In genomic region chr19:2950286-2951124, GRCh38 we compare ENCODE assay signal across 1 cellular context.
TF ChIP-seq lines count a peak whose summit lies in the region.

No MANE protein-coding gene starts in this region.

TF ChIP-seq in K562, 482 proteins besides CTCF, POLR2A, EP300 and RAD21 (continued from another document and continues in another):
- TF ChIP-seq MNT (conservative IDR thresholded peaks at IDR 0.05): peak in 1 of 2 experiments; percentile 74; a peak in 3 of 4 replicates
- TF ChIP-seq GTF3C2 (IDR thresholded peaks at IDR 0.05; ENCODE audit: borderline replicate concordance, extremely low read depth, insufficient read length): no peak
- TF ChIP-seq, protein P1, sequence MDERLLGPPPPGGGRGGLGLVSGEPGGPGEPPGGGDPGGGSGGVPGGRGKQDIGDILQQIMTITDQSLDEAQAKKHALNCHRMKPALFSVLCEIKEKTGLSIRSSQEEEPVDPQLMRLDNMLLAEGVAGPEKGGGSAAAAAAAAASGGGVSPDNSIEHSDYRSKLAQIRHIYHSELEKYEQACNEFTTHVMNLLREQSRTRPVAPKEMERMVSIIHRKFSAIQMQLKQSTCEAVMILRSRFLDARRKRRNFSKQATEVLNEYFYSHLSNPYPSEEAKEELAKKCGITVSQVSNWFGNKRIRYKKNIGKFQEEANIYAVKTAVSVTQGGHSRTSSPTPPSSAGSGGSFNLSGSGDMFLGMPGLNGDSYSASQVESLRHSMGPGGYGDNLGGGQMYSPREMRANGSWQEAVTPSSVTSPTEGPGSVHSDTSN (CRISPR knock-in tag; IDR thresholded peaks at IDR 0.05; ENCODE audit: low read depth): no peak
- TF ChIP-seq, protein P1 (tag; conservative IDR thresholded peaks at IDR 0.05; ENCODE audit: low read depth): peak; percentile 93
- TF ChIP-seq HNRNPL (IDR thresholded peaks at IDR 0.05; ENCODE audit: low read depth, low read length): no peak
- no peak for TF ChIP-seq ATF1 (CRISPR knock-in tag; IDR thresholded peaks at IDR 0.05)
- peak; percentile 91 for TF ChIP-seq ATF1 (tag; IDR thresholded peaks at IDR 0.05)
- TF ChIP-seq FOXP1 (CRISPR knock-in tag; IDR thresholded peaks at IDR 0.05): no peak
- peak; percentile 15; the same call in 1 of the 2 replicates for TF ChIP-seq MTA1 (IDR thresholded peaks at IDR 0.05; ENCODE audit: borderline replicate concordance)
- TF ChIP-seq ZNF644 (tag; IDR thresholded peaks at IDR 0.05; ENCODE audit: low read depth): 0 out of 2 replicates have a peak, but pooled peaks have one; percentile 1
- peak; percentile 54; the same call in 1 of the 2 replicates for TF ChIP-seq OTX1 (CRISPR knock-in tag; IDR thresholded peaks at IDR 0.05)
- peak; percentile 82 for TF ChIP-seq ZBTB17 (CRISPR knock-in tag; IDR thresholded peaks at IDR 0.05)
- TF ChIP-seq ELF2 (CRISPR knock-in tag; IDR thresholded peaks at IDR 0.05): peak; percentile 79
- peak; percentile 99 for TF ChIP-seq POLR2G (IDR thresholded peaks at IDR 0.05; ENCODE audit: low read depth, low read length)
- TF ChIP-seq MECOM (CRISPR knock-in tag; IDR thresholded peaks at IDR 0.05): 0 out of 2 replicates have a peak, but pooled peaks have one; percentile 49
- TF ChIP-seq ZNF41 (CRISPR knock-in tag; conservative IDR thresholded peaks at IDR 0.05): no peak
- TF ChIP-seq, protein P2, sequence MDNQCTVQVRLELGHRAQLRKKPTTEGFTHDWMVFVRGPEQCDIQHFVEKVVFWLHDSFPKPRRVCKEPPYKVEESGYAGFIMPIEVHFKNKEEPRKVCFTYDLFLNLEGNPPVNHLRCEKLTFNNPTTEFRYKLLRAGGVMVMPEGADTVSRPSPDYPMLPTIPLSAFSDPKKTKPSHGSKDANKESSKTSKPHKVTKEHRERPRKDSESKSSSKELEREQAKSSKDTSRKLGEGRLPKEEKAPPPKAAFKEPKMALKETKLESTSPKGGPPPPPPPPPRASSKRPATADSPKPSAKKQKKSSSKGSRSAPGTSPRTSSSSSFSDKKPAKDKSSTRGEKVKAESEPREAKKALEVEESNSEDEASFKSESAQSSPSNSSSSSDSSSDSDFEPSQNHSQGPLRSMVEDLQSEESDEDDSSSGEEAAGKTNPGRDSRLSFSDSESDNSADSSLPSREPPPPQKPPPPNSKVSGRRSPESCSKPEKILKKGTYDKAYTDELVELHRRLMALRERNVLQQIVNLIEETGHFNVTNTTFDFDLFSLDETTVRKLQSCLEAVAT (IDR thresholded peaks at IDR 0.05): peak in 1 of 2 experiments; percentile 75; a peak in 1 of 4 replicates
- peak; percentile 27; the same call in 1 of the 2 replicates for TF ChIP-seq ELF4 (CRISPR knock-in tag; IDR thresholded peaks at IDR 0.05)
- peak; percentile 33; the same call in 1 of the 2 replicates for TF ChIP-seq GMEB1 (CRISPR knock-in tag; IDR thresholded peaks at IDR 0.05)
- TF ChIP-seq ZFP36 (IDR thresholded peaks at IDR 0.05; ENCODE audit: low read depth, low read length, partially characterized antibody): peak; percentile 3
- peak; percentile 68 for TF ChIP-seq CHD1 (IDR thresholded peaks at IDR 0.05; ENCODE audit: low read length)
- TF ChIP-seq, protein P3, sequence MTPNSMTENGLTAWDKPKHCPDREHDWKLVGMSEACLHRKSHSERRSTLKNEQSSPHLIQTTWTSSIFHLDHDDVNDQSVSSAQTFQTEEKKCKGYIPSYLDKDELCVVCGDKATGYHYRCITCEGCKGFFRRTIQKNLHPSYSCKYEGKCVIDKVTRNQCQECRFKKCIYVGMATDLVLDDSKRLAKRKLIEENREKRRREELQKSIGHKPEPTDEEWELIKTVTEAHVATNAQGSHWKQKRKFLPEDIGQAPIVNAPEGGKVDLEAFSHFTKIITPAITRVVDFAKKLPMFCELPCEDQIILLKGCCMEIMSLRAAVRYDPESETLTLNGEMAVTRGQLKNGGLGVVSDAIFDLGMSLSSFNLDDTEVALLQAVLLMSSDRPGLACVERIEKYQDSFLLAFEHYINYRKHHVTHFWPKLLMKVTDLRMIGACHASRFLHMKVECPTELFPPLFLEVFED (CRISPR knock-in tag; conservative IDR thresholded peaks at IDR 0.05): no peak; the same call in none of the 2 replicates
- TF ChIP-seq E2F1 (CRISPR knock-in tag; IDR thresholded peaks at IDR 0.05): peak; percentile 30; the same call in 1 of the 2 replicates
- peak; percentile 94 for TF ChIP-seq RBBP5 (IDR thresholded peaks at IDR 0.05; ENCODE audit: borderline replicate concordance, insufficient read depth, low read length, poor library complexity, severe bottlenecking)
- 0 out of 4 replicates have a peak, but pooled peaks of 1 of the 2 experiments have one; percentile 1 for TF ChIP-seq NONO (IDR thresholded peaks at IDR 0.05; ENCODE audit: low read depth in 2 of 2, low read length in 1 of 2)
- TF ChIP-seq SP1 (CRISPR knock-in tag; IDR thresholded peaks at IDR 0.05): peak; percentile 91
- peak in 1 of 2 experiments; percentile 28; a peak in 2 of 4 replicates for TF ChIP-seq KDM4B (IDR thresholded peaks at IDR 0.05; ENCODE audit: borderline replicate concordance in 2 of 2, low read depth in 1 of 2)
- TF ChIP-seq ZNF717 (CRISPR knock-in tag; IDR thresholded peaks at IDR 0.05): peak; percentile 55; the same call in 1 of the 2 replicates
- no peak for TF ChIP-seq ZBTB12 (CRISPR knock-in tag; IDR thresholded peaks at IDR 0.05)
- TF ChIP-seq COPS2 (conservative IDR thresholded peaks at IDR 0.05): no peak
- TF ChIP-seq RBM22 (IDR thresholded peaks at IDR 0.05; ENCODE audit: low read depth, low read length, poor library complexity, severe bottlenecking): peak; percentile 71
- TF ChIP-seq ZNF764 (CRISPR knock-in tag; IDR thresholded peaks at IDR 0.05; ENCODE audit: low read depth): no peak
- no peak; the same call in 1 of the 2 replicates for TF ChIP-seq LCOR (CRISPR knock-in tag; IDR thresholded peaks at IDR 0.05)
- TF ChIP-seq E2F4 (CRISPR knock-in tag; IDR thresholded peaks at IDR 0.05; ENCODE audit: low read depth): peak; percentile 3; the same call in 1 of the 2 replicates
- TF ChIP-seq MAZ (CRISPR knock-in tag; conservative IDR thresholded peaks at IDR 0.05 in 1 of 2, IDR thresholded peaks at IDR 0.05 in 1 of 2): peak; percentile 70 to 77
- TF ChIP-seq ZNF316 (IDR thresholded peaks at IDR 0.05): 0 out of 2 replicates have a peak, but pooled peaks have one; percentile 4
- TF ChIP-seq ZNF507 (tag; conservative IDR thresholded peaks at IDR 0.05): no peak
- TF ChIP-seq, protein P4, sequence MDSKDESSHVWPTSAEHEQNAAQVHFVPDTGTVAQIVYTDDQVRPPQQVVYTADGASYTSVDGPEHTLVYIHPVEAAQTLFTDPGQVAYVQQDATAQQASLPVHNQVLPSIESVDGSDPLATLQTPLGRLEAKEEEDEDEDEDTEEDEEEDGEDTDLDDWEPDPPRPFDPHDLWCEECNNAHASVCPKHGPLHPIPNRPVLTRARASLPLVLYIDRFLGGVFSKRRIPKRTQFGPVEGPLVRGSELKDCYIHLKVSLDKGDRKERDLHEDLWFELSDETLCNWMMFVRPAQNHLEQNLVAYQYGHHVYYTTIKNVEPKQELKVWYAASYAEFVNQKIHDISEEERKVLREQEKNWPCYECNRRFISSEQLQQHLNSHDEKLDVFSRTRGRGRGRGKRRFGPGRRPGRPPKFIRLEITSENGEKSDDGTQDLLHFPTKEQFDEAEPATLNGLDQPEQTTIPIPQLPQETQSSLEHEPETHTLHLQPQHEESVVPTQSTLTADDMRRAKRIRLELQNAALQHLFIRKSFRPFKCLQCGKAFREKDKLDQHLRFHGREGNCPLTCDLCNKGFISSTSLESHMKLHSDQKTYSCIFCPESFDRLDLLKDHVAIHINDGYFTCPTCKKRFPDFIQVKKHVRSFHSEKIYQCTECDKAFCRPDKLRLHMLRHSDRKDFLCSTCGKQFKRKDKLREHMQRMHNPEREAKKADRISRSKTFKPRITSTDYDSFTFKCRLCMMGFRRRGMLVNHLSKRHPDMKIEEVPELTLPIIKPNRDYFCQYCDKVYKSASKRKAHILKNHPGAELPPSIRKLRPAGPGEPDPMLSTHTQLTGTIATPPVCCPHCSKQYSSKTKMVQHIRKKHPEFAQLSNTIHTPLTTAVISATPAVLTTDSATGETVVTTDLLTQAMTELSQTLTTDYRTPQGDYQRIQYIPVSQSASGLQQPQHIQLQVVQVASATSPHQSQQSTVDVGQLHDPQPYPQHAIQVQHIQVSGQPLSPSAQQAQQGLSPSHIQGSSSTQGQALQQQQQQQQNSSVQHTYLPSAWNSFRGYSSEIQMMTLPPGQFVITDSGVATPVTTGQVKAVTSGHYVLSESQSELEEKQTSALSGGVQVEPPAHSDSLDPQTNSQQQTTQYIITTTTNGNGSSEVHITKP (IDR thresholded peaks at IDR 0.05; ENCODE audit: partially characterized antibody): peak; percentile 53
- no peak for TF ChIP-seq KAT2B (IDR thresholded peaks at IDR 0.05; ENCODE audit: low read depth, low read length)
- TF ChIP-seq ZNF263 (CRISPR knock-in tag; IDR thresholded peaks at IDR 0.05; ENCODE audit: borderline replicate concordance): peak; percentile 56; the same call in 1 of the 2 replicates
- peak; percentile 26 for TF ChIP-seq RBM25 (IDR thresholded peaks at IDR 0.05; ENCODE audit: low read depth, low read length, severe bottlenecking)
